Comparison of ENCODE assay signal across 1 cellular context in the genomic region with DNA sequence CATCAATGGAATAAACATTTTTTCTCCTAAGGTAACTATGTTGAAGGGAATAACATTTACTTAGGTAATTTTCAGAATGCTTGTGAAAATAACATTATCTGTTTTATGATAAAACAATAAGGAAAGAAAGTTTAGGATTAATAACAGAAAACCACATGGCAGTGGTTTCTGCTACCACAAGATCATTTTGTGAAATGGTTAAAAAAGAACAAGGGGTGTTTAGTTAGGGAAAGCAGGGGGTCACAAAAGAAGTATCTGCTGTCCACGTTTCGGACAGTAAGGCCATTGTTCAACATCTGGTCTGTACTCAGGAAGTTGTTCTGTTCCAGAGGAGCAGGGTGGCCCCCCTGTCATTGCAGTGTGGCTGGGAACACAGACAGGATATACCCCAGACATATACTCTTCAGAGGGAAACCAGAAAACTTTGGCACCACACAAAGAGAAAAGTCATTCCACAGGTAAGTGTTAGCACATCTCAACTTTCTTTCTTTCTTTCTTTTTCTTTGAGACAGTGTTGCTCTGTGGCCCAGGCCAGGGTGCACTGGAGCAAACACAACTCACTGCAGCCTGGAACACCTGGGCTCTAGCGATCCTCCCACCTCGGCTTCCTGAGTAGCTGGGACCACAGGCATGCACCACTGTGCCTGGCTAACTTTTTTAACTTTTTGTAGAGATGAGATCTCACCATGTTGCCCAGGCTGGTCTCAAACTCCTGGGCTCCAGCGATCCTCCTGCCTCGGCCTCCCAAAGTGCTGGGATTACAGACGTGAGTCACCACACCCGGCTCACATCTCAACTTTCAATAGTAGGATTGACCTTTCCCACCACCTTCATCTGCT.
TF ChIP-seq lines count a peak whose summit lies in the region.

No MANE protein-coding gene starts in this region.

TF ChIP-seq in HepG2, 621 proteins besides CTCF, POLR2A, EP300 and RAD21 (continues in another document):
- TF ChIP-seq ZNF570 (CRISPR knock-in tag; IDR thresholded peaks at IDR 0.05; ENCODE audit: borderline replicate concordance) (no peak), SMARCE1 (IDR thresholded peaks at IDR 0.05; ENCODE audit: borderline replicate concordance) (no peak), ZNF317 (CRISPR knock-in tag; IDR thresholded peaks at IDR 0.05) (no peak), HHEX (CRISPR knock-in tag; IDR thresholded peaks at IDR 0.05) (no peak), ZNF672 (CRISPR knock-in tag; IDR thresholded peaks at IDR 0.05) (no peak), ZFYVE20 (CRISPR knock-in tag; IDR thresholded peaks at IDR 0.05; ENCODE audit: borderline replicate concordance, low read depth) (no peak), ZNF224 (CRISPR knock-in tag; IDR thresholded peaks at IDR 0.05) (no peak), REL (CRISPR knock-in tag; conservative IDR thresholded peaks at IDR 0.05) (no peak), ZNF441 (CRISPR knock-in tag; IDR thresholded peaks at IDR 0.05; ENCODE audit: borderline replicate concordance) (no peak), TEF (CRISPR knock-in tag; IDR thresholded peaks at IDR 0.05) (no peak), ZNF337 (CRISPR knock-in tag; IDR thresholded peaks at IDR 0.05; ENCODE audit: borderline replicate concordance, low read depth) (no peak), ZNF34 (CRISPR knock-in tag; IDR thresholded peaks at IDR 0.05; ENCODE audit: borderline replicate concordance) (no peak), ATRX (CRISPR knock-in tag; IDR thresholded peaks at IDR 0.05; ENCODE audit: borderline replicate concordance) (no peak), ZSCAN20 (CRISPR knock-in tag; IDR thresholded peaks at IDR 0.05; ENCODE audit: borderline replicate concordance) (no peak), MBNL3 (CRISPR knock-in tag; conservative IDR thresholded peaks at IDR 0.05) (no peak), RBM39 (IDR thresholded peaks at IDR 0.05; ENCODE audit: low read depth, low read length, poor library complexity, severe bottlenecking) (no peak), HMG20B (CRISPR knock-in tag; conservative IDR thresholded peaks at IDR 0.05) (no peak), ATAD3A (CRISPR knock-in tag; IDR thresholded peaks at IDR 0.05) (no peak), THAP11 (CRISPR knock-in tag; IDR thresholded peaks at IDR 0.05) (no peak), KAT2B (IDR thresholded peaks at IDR 0.05; ENCODE audit: borderline replicate concordance, low read depth, low read length) (no peak), KLF11 (CRISPR knock-in tag; IDR thresholded peaks at IDR 0.05) (0 out of 2 replicates have a peak, but pooled peaks have one; percentile 42), BRCA1 (CRISPR knock-in tag; IDR thresholded peaks at IDR 0.05) (no peak), ZNF7 (CRISPR knock-in tag; IDR thresholded peaks at IDR 0.05) (no peak), KMT2A (CRISPR knock-in tag; IDR thresholded peaks at IDR 0.05) (no peak), RAD51 (IDR thresholded peaks at IDR 0.05; ENCODE audit: borderline replicate concordance) (no peak), ZNF761 (CRISPR knock-in tag; conservative IDR thresholded peaks at IDR 0.05) (peak; percentile 46; the same call in 1 of the 2 replicates), ZMYM2 (CRISPR knock-in tag; IDR thresholded peaks at IDR 0.05) (peak; percentile 86), GATA4 (IDR thresholded peaks at IDR 0.05; ENCODE audit: borderline replicate concordance, low read depth) (no peak), ZNF782 (CRISPR knock-in tag; IDR thresholded peaks at IDR 0.05; ENCODE audit: borderline replicate concordance) (no peak)
- TF ChIP-seq, protein P1, sequence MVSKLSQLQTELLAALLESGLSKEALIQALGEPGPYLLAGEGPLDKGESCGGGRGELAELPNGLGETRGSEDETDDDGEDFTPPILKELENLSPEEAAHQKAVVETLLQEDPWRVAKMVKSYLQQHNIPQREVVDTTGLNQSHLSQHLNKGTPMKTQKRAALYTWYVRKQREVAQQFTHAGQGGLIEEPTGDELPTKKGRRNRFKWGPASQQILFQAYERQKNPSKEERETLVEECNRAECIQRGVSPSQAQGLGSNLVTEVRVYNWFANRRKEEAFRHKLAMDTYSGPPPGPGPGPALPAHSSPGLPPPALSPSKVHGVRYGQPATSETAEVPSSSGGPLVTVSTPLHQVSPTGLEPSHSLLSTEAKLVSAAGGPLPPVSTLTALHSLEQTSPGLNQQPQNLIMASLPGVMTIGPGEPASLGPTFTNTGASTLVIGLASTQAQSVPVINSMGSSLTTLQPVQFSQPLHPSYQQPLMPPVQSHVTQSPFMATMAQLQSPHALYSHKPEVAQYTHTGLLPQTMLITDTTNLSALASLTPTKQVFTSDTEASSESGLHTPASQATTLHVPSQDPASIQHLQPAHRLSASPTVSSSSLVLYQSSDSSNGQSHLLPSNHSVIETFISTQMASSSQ (IDR thresholded peaks at IDR 0.05; ENCODE audit: low read depth), result no peak
- TF ChIP-seq, protein P1 (CRISPR knock-in tag; IDR thresholded peaks at IDR 0.05; ENCODE audit: borderline replicate concordance), result peak; percentile 38; the same call in 1 of the 2 replicates
- TF ChIP-seq, protein P2, sequence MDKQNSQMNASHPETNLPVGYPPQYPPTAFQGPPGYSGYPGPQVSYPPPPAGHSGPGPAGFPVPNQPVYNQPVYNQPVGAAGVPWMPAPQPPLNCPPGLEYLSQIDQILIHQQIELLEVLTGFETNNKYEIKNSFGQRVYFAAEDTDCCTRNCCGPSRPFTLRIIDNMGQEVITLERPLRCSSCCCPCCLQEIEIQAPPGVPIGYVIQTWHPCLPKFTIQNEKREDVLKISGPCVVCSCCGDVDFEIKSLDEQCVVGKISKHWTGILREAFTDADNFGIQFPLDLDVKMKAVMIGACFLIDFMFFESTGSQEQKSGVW (CRISPR knock-in tag; IDR thresholded peaks at IDR 0.05; ENCODE audit: borderline replicate concordance), result no peak
- TF ChIP-seq, protein P3, sequence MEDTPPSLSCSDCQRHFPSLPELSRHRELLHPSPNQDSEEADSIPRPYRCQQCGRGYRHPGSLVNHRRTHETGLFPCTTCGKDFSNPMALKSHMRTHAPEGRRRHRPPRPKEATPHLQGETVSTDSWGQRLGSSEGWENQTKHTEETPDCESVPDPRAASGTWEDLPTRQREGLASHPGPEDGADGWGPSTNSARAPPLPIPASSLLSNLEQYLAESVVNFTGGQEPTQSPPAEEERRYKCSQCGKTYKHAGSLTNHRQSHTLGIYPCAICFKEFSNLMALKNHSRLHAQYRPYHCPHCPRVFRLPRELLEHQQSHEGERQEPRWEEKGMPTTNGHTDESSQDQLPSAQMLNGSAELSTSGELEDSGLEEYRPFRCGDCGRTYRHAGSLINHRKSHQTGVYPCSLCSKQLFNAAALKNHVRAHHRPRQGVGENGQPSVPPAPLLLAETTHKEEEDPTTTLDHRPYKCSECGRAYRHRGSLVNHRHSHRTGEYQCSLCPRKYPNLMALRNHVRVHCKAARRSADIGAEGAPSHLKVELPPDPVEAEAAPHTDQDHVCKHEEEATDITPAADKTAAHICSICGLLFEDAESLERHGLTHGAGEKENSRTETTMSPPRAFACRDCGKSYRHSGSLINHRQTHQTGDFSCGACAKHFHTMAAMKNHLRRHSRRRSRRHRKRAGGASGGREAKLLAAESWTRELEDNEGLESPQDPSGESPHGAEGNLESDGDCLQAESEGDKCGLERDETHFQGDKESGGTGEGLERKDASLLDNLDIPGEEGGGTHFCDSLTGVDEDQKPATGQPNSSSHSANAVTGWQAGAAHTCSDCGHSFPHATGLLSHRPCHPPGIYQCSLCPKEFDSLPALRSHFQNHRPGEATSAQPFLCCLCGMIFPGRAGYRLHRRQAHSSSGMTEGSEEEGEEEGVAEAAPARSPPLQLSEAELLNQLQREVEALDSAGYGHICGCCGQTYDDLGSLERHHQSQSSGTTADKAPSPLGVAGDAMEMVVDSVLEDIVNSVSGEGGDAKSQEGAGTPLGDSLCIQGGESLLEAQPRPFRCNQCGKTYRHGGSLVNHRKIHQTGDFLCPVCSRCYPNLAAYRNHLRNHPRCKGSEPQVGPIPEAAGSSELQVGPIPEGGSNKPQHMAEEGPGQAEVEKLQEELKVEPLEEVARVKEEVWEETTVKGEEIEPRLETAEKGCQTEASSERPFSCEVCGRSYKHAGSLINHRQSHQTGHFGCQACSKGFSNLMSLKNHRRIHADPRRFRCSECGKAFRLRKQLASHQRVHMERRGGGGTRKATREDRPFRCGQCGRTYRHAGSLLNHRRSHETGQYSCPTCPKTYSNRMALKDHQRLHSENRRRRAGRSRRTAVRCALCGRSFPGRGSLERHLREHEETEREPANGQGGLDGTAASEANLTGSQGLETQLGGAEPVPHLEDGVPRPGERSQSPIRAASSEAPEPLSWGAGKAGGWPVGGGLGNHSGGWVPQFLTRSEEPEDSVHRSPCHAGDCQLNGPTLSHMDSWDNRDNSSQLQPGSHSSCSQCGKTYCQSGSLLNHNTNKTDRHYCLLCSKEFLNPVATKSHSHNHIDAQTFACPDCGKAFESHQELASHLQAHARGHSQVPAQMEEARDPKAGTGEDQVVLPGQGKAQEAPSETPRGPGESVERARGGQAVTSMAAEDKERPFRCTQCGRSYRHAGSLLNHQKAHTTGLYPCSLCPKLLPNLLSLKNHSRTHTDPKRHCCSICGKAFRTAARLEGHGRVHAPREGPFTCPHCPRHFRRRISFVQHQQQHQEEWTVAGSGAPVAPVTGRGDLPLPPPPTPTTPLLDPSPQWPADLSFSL (CRISPR knock-in tag; IDR thresholded peaks at IDR 0.05), result peak; percentile 78; the same call in 1 of the 2 replicates
- TF ChIP-seq, protein P4, sequence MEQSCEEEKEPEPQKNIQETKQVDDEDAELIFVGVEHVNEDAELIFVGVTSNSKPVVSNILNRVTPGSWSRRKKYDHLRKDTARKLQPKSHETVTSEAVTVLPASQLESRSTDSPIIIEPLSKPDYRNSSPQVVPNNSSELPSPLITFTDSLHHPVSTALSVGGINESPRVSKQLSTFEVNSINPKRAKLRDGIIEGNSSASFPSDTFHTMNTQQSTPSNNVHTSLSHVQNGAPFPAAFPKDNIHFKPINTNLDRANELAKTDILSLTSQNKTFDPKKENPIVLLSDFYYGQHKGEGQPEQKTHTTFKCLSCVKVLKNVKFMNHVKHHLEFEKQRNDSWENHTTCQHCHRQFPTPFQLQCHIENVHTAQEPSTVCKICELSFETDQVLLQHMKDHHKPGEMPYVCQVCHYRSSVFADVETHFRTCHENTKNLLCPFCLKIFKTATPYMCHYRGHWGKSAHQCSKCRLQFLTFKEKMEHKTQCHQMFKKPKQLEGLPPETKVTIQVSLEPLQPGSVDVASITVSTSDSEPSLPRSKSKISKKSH (CRISPR knock-in tag; IDR thresholded peaks at IDR 0.05; ENCODE audit: borderline replicate concordance), result no peak
- TF ChIP-seq, protein P5, sequence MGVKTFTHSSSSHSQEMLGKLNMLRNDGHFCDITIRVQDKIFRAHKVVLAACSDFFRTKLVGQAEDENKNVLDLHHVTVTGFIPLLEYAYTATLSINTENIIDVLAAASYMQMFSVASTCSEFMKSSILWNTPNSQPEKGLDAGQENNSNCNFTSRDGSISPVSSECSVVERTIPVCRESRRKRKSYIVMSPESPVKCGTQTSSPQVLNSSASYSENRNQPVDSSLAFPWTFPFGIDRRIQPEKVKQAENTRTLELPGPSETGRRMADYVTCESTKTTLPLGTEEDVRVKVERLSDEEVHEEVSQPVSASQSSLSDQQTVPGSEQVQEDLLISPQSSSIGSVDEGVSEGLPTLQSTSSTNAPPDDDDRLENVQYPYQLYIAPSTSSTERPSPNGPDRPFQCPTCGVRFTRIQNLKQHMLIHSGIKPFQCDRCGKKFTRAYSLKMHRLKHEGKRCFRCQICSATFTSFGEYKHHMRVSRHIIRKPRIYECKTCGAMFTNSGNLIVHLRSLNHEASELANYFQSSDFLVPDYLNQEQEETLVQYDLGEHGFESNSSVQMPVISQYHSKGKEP (CRISPR knock-in tag; IDR thresholded peaks at IDR 0.05), result no peak
- TF ChIP-seq, protein P6, sequence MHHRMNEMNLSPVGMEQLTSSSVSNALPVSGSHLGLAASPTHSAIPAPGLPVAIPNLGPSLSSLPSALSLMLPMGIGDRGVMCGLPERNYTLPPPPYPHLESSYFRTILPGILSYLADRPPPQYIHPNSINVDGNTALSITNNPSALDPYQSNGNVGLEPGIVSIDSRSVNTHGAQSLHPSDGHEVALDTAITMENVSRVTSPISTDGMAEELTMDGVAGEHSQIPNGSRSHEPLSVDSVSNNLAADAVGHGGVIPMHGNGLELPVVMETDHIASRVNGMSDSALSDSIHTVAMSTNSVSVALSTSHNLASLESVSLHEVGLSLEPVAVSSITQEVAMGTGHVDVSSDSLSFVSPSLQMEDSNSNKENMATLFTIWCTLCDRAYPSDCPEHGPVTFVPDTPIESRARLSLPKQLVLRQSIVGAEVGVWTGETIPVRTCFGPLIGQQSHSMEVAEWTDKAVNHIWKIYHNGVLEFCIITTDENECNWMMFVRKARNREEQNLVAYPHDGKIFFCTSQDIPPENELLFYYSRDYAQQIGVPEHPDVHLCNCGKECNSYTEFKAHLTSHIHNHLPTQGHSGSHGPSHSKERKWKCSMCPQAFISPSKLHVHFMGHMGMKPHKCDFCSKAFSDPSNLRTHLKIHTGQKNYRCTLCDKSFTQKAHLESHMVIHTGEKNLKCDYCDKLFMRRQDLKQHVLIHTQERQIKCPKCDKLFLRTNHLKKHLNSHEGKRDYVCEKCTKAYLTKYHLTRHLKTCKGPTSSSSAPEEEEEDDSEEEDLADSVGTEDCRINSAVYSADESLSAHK (CRISPR knock-in tag; IDR thresholded peaks at IDR 0.05; ENCODE audit: borderline replicate concordance), result no peak
- TF ChIP-seq, protein P7, sequence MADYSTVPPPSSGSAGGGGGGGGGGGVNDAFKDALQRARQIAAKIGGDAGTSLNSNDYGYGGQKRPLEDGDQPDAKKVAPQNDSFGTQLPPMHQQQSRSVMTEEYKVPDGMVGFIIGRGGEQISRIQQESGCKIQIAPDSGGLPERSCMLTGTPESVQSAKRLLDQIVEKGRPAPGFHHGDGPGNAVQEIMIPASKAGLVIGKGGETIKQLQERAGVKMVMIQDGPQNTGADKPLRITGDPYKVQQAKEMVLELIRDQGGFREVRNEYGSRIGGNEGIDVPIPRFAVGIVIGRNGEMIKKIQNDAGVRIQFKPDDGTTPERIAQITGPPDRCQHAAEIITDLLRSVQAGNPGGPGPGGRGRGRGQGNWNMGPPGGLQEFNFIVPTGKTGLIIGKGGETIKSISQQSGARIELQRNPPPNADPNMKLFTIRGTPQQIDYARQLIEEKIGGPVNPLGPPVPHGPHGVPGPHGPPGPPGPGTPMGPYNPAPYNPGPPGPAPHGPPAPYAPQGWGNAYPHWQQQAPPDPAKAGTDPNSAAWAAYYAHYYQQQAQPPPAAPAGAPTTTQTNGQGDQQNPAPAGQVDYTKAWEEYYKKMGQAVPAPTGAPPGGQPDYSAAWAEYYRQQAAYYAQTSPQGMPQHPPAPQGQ (CRISPR knock-in tag; IDR thresholded peaks at IDR 0.05; ENCODE audit: borderline replicate concordance), result no peak
